Comparison of ENCODE assay signal across 1 cellular context in genomic region chr16:57723170-57723569, GRCh38.
TF ChIP-seq lines count a peak whose summit lies in the region.

No MANE protein-coding gene starts in this region.

TF ChIP-seq in K562, 482 proteins besides CTCF, POLR2A, EP300 and RAD21 (continued from another document):
- TF ChIP-seq NCOA1 (IDR thresholded peaks at IDR 0.05; ENCODE audit: low read depth), result no peak
- no peak for TF ChIP-seq PPARD (CRISPR knock-in tag; IDR thresholded peaks at IDR 0.05)
- no peak for TF ChIP-seq ARNT (IDR thresholded peaks at IDR 0.05)
- TF ChIP-seq PRMT5 (CRISPR knock-in tag; IDR thresholded peaks at IDR 0.05), result no peak
- TF ChIP-seq TGIF2 (CRISPR knock-in tag; IDR thresholded peaks at IDR 0.05), result no peak
- no peak for TF ChIP-seq ATF4 (CRISPR knock-in tag; IDR thresholded peaks at IDR 0.05)
- no peak for TF ChIP-seq ZNF146 (CRISPR knock-in tag; IDR thresholded peaks at IDR 0.05; ENCODE audit: unreplicated experiment)
- TF ChIP-seq STAT5B (CRISPR knock-in tag; IDR thresholded peaks at IDR 0.05), result no peak
- TF ChIP-seq ZEB2 (IDR thresholded peaks at IDR 0.05), result no peak
- TF ChIP-seq TFAP4 (CRISPR knock-in tag; IDR thresholded peaks at IDR 0.05; ENCODE audit: borderline replicate concordance), result 0 out of 2 replicates have a peak, but pooled peaks have one; percentile 16
- TF ChIP-seq SIN3B (IDR thresholded peaks at IDR 0.05; ENCODE audit: low read depth), result no peak
- TF ChIP-seq ESRRA (IDR thresholded peaks at IDR 0.05; ENCODE audit: borderline replicate concordance, low read depth), result peak; percentile 51; the same call in 1 of the 2 replicates
- TF ChIP-seq CTCFL (IDR thresholded peaks at IDR 0.05; ENCODE audit: borderline replicate concordance, insufficient read depth, low read depth, low read length, poor library complexity, severe bottlenecking), result peak; percentile 62
- TF ChIP-seq SP1 (CRISPR knock-in tag; IDR thresholded peaks at IDR 0.05), result no peak
- no peak for TF ChIP-seq KDM1A (IDR thresholded peaks at IDR 0.05)
- no peak for TF ChIP-seq ZNF592 (IDR thresholded peaks at IDR 0.05)
- peak in 1 of 2 experiments; percentile 32; a peak in 1 of 4 replicates for TF ChIP-seq RCOR1 (IDR thresholded peaks at IDR 0.05; ENCODE audit: borderline replicate concordance in 1 of 2, low read depth in 2 of 2, low read length in 2 of 2)
- no peak for TF ChIP-seq HNRNPH1 (optimal IDR thresholded peaks at IDR 0.05; ENCODE audit: low read depth, low read length)
- no peak for TF ChIP-seq ZNF384 (IDR thresholded peaks at IDR 0.05; ENCODE audit: low read depth, low read length)
- TF ChIP-seq CBFB (CRISPR knock-in tag; IDR thresholded peaks at IDR 0.05), result no peak
- TF ChIP-seq SMC3 (conservative IDR thresholded peaks at IDR 0.05; ENCODE audit: insufficient read depth, low read depth, low read length), result 0 out of 2 replicates have a peak, but pooled peaks have one; percentile 32
- no peak for TF ChIP-seq ZNF644 (tag; IDR thresholded peaks at IDR 0.05; ENCODE audit: low read depth)
- no peak for TF ChIP-seq ETS2 (tag; IDR thresholded peaks at IDR 0.05; ENCODE audit: borderline replicate concordance, poor library complexity, severe bottlenecking)
- TF ChIP-seq ELF4 (CRISPR knock-in tag; IDR thresholded peaks at IDR 0.05), result no peak
- no peak for TF ChIP-seq HBP1 (CRISPR knock-in tag; IDR thresholded peaks at IDR 0.05)
- TF ChIP-seq ZNF324 (CRISPR knock-in tag; IDR thresholded peaks at IDR 0.05), result no peak
- peak; percentile 67 for TF ChIP-seq L3MBTL2 (IDR thresholded peaks at IDR 0.05)
- no peak for TF ChIP-seq ZNF780A (CRISPR knock-in tag; IDR thresholded peaks at IDR 0.05)
- TF ChIP-seq CCNT2 (IDR thresholded peaks at IDR 0.05; ENCODE audit: borderline replicate concordance, extremely low read depth, insufficient read length, low read depth, low read length), result no peak
